Comparison of ENCODE assay signal across 25 cellular contexts in genomic region chr10:89664206-89664605, GRCh38.
"Had no signal": no experiment of that assay in that cellular context is flagged by ENCODE, and none has a peak within 500 bp of the region (broad histone marks: within the 10 kb centered on the region; RNA-seq: fewer than 3 reads in every experiment).

No MANE protein-coding gene starts in this region.

- H3K27ac ChIP-seq: esophagus muscularis mucosa, gastroesophageal sphincter, lower lobe of right lung, pancreas, spleen, thoracic aorta, uterus had no signal

- H3K4me3 Mint-ChIP-seq: activated CD4-positive, alpha-beta T cell treated with anti-CD3 and anti-CD28 coated beads for 36 hours; activated T-cell treated with anti-CD3 and anti-CD28 coated beads, Interleukin-2, amount 50 U/mL, for 72 hours; naive thymus-derived CD4-positive, alpha-beta T cell; neural crest cell; type B pancreatic cell had no signal

- H3K4me1 ChIP-seq: esophagus muscularis mucosa, gastroesophageal sphincter, lower lobe of right lung, pancreas, spleen, uterus had no signal

- ATAC-seq: activated CD4-positive, alpha-beta T cell treated with anti-CD3 and anti-CD28 coated beads for 36 hours; activated naive CD4-positive, alpha-beta T cell treated with anti-CD3 and anti-CD28 coated beads, Interleukin-2, amount 50 U/mL, for 72 hours; activated T-cell treated with anti-CD3 and anti-CD28 coated beads, Interleukin-2, amount 50 U/mL, for 72 hours; gastroesophageal sphincter; lower lobe of right lung; naive thymus-derived CD4-positive, alpha-beta T cell; pancreas had no signal

- H3K27ac Mint-ChIP-seq: activated CD4-positive, alpha-beta T cell treated with anti-CD3 and anti-CD28 coated beads for 36 hours; activated naive CD4-positive, alpha-beta T cell treated with anti-CD3 and anti-CD28 coated beads, Interleukin-2, amount 50 U/mL, for 72 hours; activated T-cell treated with anti-CD3 and anti-CD28 coated beads, Interleukin-2, amount 50 U/mL, for 72 hours; naive thymus-derived CD4-positive, alpha-beta T cell; type B pancreatic cell had no signal

- H3K9me3 Mint-ChIP-seq: activated naive CD4-positive, alpha-beta T cell treated with anti-CD3 and anti-CD28 coated beads, Interleukin-2, amount 50 U/mL, for 72 hours; activated T-cell treated with anti-CD3 and anti-CD28 coated beads, Interleukin-2, amount 50 U/mL, for 72 hours; naive thymus-derived CD4-positive, alpha-beta T cell; neural crest cell; type B pancreatic cell had no signal

- DNase-seq: activated CD4-positive, alpha-beta T cell treated with anti-CD3 and anti-CD28 coated beads for 36 hours; activated CD4-positive, CD25-positive, alpha-beta regulatory T cell; activated naive CD4-positive, alpha-beta T cell; activated T-cell treated with anti-CD3 and anti-CD28 coated beads for 4 hours; activated T-cell treated with anti-CD3 and anti-CD28 coated beads, Interleukin-2, amount 50 U/mL, for 72 hours; anterior cingulate cortex; dermis blood vessel endothelial cell; effector CD4-positive, alpha-beta T cell; hippocampal formation; lower lobe of right lung; mesendoderm; naive thymus-derived CD4-positive, alpha-beta T cell; nucleus accumbens; pancreas; right cardiac atrium; spleen; stimulated activated naive CD4-positive, alpha-beta T cell; T-helper 2 cell; uterus had no signal

- H3K9me3 ChIP-seq: esophagus muscularis mucosa, gastroesophageal sphincter, lower lobe of right lung, pancreas, spleen, thoracic aorta, uterus had no signal

- H3K27me3 Mint-ChIP-seq: type B pancreatic cell had no signal

- H3K27me3 ChIP-seq: esophagus muscularis mucosa, gastroesophageal sphincter, pancreas, spleen, uterus had no signal

- H3K4me3 ChIP-seq: esophagus muscularis mucosa, gastroesophageal sphincter, lower lobe of right lung, pancreas, spleen, thoracic aorta, uterus had no signal

- H3K36me3 Mint-ChIP-seq: activated naive CD4-positive, alpha-beta T cell treated with anti-CD3 and anti-CD28 coated beads, Interleukin-2, amount 50 U/mL, for 72 hours; naive thymus-derived CD4-positive, alpha-beta T cell; type B pancreatic cell had no signal

- H3K4me1 Mint-ChIP-seq: activated CD4-positive, alpha-beta T cell treated with anti-CD3 and anti-CD28 coated beads for 36 hours; naive thymus-derived CD4-positive, alpha-beta T cell; neural crest cell had no signal

- H3K36me3 ChIP-seq: esophagus muscularis mucosa, gastroesophageal sphincter, lower lobe of right lung, pancreas, spleen, thoracic aorta, uterus had no signal
